20 cellular contexts compared by ENCODE assay signal in the genomic region with DNA sequence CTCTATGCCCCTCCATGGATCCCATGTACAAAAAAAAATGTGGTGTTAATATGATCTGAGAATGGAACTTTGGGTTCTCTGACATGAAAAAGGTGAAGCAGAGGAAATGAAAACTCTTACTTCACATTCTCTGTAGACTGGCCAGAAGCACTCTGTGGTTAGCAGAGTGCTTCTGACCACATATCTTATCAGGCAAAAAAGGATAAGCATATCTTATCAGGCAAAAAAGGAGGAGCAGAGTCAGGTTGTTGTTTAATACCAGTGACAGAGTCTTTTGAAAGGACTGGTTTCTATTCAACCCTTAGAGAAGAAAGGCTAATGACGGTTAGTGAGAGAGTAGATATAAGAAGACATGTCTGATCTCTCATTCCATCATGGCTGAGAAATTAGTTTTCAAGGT.
"Had no signal": no experiment of that assay in that cellular context is flagged by ENCODE, and none has a peak within 500 bp of the region (broad histone marks: within the 10 kb centered on the region; RNA-seq: fewer than 3 reads in every experiment).

No MANE protein-coding gene starts in this region.

- H3K27me3 ChIP-seq: dorsolateral prefrontal cortex, upper lobe of right lung had no signal

- H3K9me3 ChIP-seq: thoracic aorta, upper lobe of right lung had no signal

- H3K9me3 Mint-ChIP-seq: WTC11 had no signal

- H3K36me3 Mint-ChIP-seq: activated CD4-positive, alpha-beta memory T cell treated with anti-CD3 and anti-CD28 coated beads for 36 hours; activated naive CD8-positive, alpha-beta T cell; stimulated activated naive B cell treated with anti-CD40 and anti-IgM and Interleukin-4, amounts not matched to agents 10 μg/mL and 1 μg/mL and 100 μg/mL, for 72 hours; WTC11 had no signal

- H3K27ac Mint-ChIP-seq: activated CD4-positive, alpha-beta memory T cell treated with anti-CD3 and anti-CD28 coated beads for 36 hours; activated CD4-positive, alpha-beta T cell treated with anti-CD3 and anti-CD28 coated beads for 36 hours; activated naive CD8-positive, alpha-beta T cell; activated T-helper 1 cell treated with anti-CD3 and anti-CD28 coated beads, Interleukin-12 subunit alpha, Interleukin-12 subunit beta, Interleukin-2, Interleukin-4 antibody, amounts not matched to agents 30 ng/mL and 10 ng/mL and 1 ng/mL, durations not matched to agents 14 hours and 24 hours and 36 hours; progenitor cell of endocrine pancreas; stimulated activated naive B cell treated with anti-CD40 and anti-IgM and Interleukin-4, amounts not matched to agents 10 μg/mL and 1 μg/mL and 100 μg/mL, for 72 hours; WTC11 had no signal

- H3K27me3 Mint-ChIP-seq: activated CD4-positive, alpha-beta memory T cell treated with anti-CD3 and anti-CD28 coated beads for 36 hours; activated CD4-positive, alpha-beta T cell treated with anti-CD3 and anti-CD28 coated beads for 36 hours; activated naive CD8-positive, alpha-beta T cell; progenitor cell of endocrine pancreas; stimulated activated naive B cell treated with anti-CD40 and anti-IgM and Interleukin-4, amounts not matched to agents 10 μg/mL and 1 μg/mL and 100 μg/mL, for 72 hours had no signal

- ATAC-seq: activated CD4-positive, alpha-beta T cell treated with anti-CD3 and anti-CD28 coated beads for 36 hours; left lobe of liver; stimulated activated naive B cell treated with anti-CD40 and anti-IgM and Interleukin-4, amounts not matched to agents 10 μg/mL and 1 μg/mL and 100 μg/mL, for 72 hours; upper lobe of right lung; WTC11 had no signal

- H3K4me1 Mint-ChIP-seq: activated CD4-positive, alpha-beta T cell treated with anti-CD3 and anti-CD28 coated beads for 36 hours; neural crest cell; stimulated activated naive B cell treated with anti-CD40 and anti-IgM and Interleukin-4, amounts not matched to agents 10 μg/mL and 1 μg/mL and 100 μg/mL, for 72 hours; WTC11 had no signal

- H3K4me1 ChIP-seq: upper lobe of right lung had no signal

- H3K36me3 ChIP-seq: thoracic aorta, upper lobe of right lung had no signal

- H3K4me3 ChIP-seq: dorsolateral prefrontal cortex, lung, thoracic aorta, upper lobe of right lung had no signal

- H3K27ac ChIP-seq: dorsolateral prefrontal cortex, epithelial cell of prostate, thoracic aorta, upper lobe of right lung had no signal

- DNase-seq: activated CD4-positive, alpha-beta memory T cell treated with anti-CD3 and anti-CD28 coated beads for 36 hours; activated CD4-positive, alpha-beta T cell treated with anti-CD3 and anti-CD28 coated beads for 36 hours; activated gamma-delta T cell treated with Interleukin-2 at 50 U/mL for 16 hours; activated T-cell treated with anti-CD3 and anti-CD28 coated beads for 4 hours; amniotic stem cell; dorsolateral prefrontal cortex; foreskin fibroblast; kidney; midbrain; stimulated activated naive B cell treated with anti-CD40 and anti-IgM and Interleukin-4, amounts not matched to agents 10 μg/mL and 1 μg/mL and 100 μg/mL, for 72 hours; upper lobe of right lung had no signal

- H3K4me3 Mint-ChIP-seq: activated CD4-positive, alpha-beta memory T cell treated with anti-CD3 and anti-CD28 coated beads for 36 hours; activated CD4-positive, alpha-beta T cell treated with anti-CD3 and anti-CD28 coated beads for 36 hours; activated naive CD8-positive, alpha-beta T cell; activated T-helper 1 cell treated with anti-CD3 and anti-CD28 coated beads, Interleukin-12 subunit alpha, Interleukin-12 subunit beta, Interleukin-2, Interleukin-4 antibody, amounts not matched to agents 30 ng/mL and 10 ng/mL and 1 ng/mL, durations not matched to agents 14 hours and 24 hours and 36 hours; neural crest cell; stimulated activated naive B cell treated with anti-CD40 and anti-IgM and Interleukin-4, amounts not matched to agents 10 μg/mL and 1 μg/mL and 100 μg/mL, for 72 hours; WTC11 had no signal
